Comparison of ENCODE assay signal across 38 cellular contexts in the genomic region with DNA sequence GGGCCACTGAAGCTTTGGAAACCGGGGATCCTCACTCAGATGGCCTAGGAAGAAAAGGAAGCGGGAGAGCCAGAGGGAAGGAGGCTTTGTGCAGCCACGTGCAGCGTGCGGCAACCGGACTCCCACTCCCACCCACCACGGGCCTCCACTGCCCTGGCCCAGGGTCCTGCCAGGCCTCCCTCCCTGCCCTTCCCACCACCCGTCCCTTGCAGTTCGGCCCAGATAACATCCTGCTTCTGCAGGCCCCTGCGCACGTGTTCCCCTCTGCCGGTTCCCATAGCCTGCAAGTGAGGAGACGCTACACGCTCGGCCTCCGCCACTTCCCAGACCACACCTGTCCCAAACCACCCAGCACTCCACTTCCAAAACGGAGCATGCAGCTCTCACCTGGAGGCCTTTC. TPM values are rescaled to one million over a fixed set of nuclear protein-coding genes. Genes with fewer than 3 reads are reported as not detected.
"Had no signal": no experiment of that assay in that cellular context is flagged by ENCODE, and none has a peak within 500 bp of the region (broad histone marks: within the 10 kb centered on the region; RNA-seq: fewer than 3 reads in every experiment).

No MANE protein-coding gene starts in this region.

- FAIRE-seq: bronchial epithelial cell, TTC549 had no signal

- H3K4me1 ChIP-seq: ascending aorta had no signal

- H3K4me1 Mint-ChIP-seq: activated CD4-positive, alpha-beta memory T cell treated with anti-CD3 and anti-CD28 coated beads, Interleukin-2, amount 10 ng/mL, durations not matched to agents 7 days and 5 days; activated CD4-positive, alpha-beta T cell treated with anti-CD3 and anti-CD28 coated beads for 36 hours; activated CD4-positive, alpha-beta T cell treated with anti-CD3 and anti-CD28 coated beads, Interleukin-2, amount 10 ng/mL, durations not matched to agents 7 days and 5 days; activated CD8-positive, alpha-beta memory T cell treated with anti-CD3 and anti-CD28 coated beads, Interleukin-2, amount 10 ng/mL, durations not matched to agents 7 days and 5 days; activated naive CD4-positive, alpha-beta T cell treated with anti-CD3 and anti-CD28 coated beads, Interleukin-2, amount 10 ng/mL, durations not matched to agents 7 days and 5 days; activated naive CD4-positive, alpha-beta T cell treated with anti-CD3 and anti-CD28 coated beads, Interleukin-2, amount 50 U/mL, for 24 hours; activated naive CD8-positive, alpha-beta T cell treated with anti-CD3 and anti-CD28 coated beads, Interleukin-2, amount 10 ng/mL, durations not matched to agents 7 days and 5 days; activated naive CD8-positive, alpha-beta T cell treated with anti-CD3 and anti-CD28 coated beads, Interleukin-2, amount 50 U/mL, for 24 hours had no signal

- ATAC-seq: activated CD4-positive, alpha-beta T cell treated with anti-CD3 and anti-CD28 coated beads for 36 hours; activated CD8-positive, alpha-beta memory T cell treated with anti-CD3 and anti-CD28 coated beads, Interleukin-2, amount 10 ng/mL, durations not matched to agents 7 days and 5 days; activated CD8-positive, alpha-beta T cell treated with anti-CD3 and anti-CD28 coated beads, Interleukin-2, amount 10 ng/mL, durations not matched to agents 7 days and 5 days; activated naive CD8-positive, alpha-beta T cell treated with anti-CD3 and anti-CD28 coated beads, Interleukin-2, amount 50 U/mL, for 24 hours; T-cell had no signal

- H3K4me3 Mint-ChIP-seq: activated B cell treated with CpG ODN at 0.5 μM for 24 hours; activated CD4-positive, alpha-beta memory T cell treated with anti-CD3 and anti-CD28 coated beads, Interleukin-2, amount 10 ng/mL, durations not matched to agents 7 days and 5 days; activated CD4-positive, alpha-beta T cell treated with anti-CD3 and anti-CD28 coated beads for 36 hours; activated CD4-positive, alpha-beta T cell treated with anti-CD3 and anti-CD28 coated beads, Interleukin-2, amount 10 ng/mL, durations not matched to agents 7 days and 5 days; activated CD8-positive, alpha-beta memory T cell treated with anti-CD3 and anti-CD28 coated beads, Interleukin-2, amount 10 ng/mL, durations not matched to agents 7 days and 5 days; activated CD8-positive, alpha-beta T cell treated with anti-CD3 and anti-CD28 coated beads, Interleukin-2, amount 10 ng/mL, durations not matched to agents 7 days and 5 days; activated naive CD4-positive, alpha-beta T cell treated with anti-CD3 and anti-CD28 coated beads, Interleukin-2, amount 10 ng/mL, durations not matched to agents 7 days and 5 days; activated naive CD4-positive, alpha-beta T cell treated with anti-CD3 and anti-CD28 coated beads, Interleukin-2, amount 50 U/mL, for 24 hours; activated naive CD8-positive, alpha-beta T cell; activated naive CD8-positive, alpha-beta T cell treated with anti-CD3 and anti-CD28 coated beads, Interleukin-2, amount 10 ng/mL, durations not matched to agents 7 days and 5 days; activated naive CD8-positive, alpha-beta T cell treated with anti-CD3 and anti-CD28 coated beads, Interleukin-2, amount 50 U/mL, for 24 hours; activated T-cell treated with anti-CD3 and anti-CD28 coated beads, Interleukin-2, amount 50 U/mL, for 24 hours; brain; central memory CD8-positive, alpha-beta T cell; T-cell; T-helper 2 cell treated with Interferon-gamma antibody and Interleukin-4, amounts not matched to agents 5 μg/mL and 100 μg/mL, for 36 hours had no signal

- H3K4me3 ChIP-seq: ascending aorta, cardiac muscle cell had no signal

- H3K36me3 ChIP-seq: cardiac muscle cell had no signal

- H3K27ac Mint-ChIP-seq: activated B cell treated with CpG ODN at 0.5 μM for 24 hours; activated CD4-positive, alpha-beta memory T cell treated with anti-CD3 and anti-CD28 coated beads, Interleukin-2, amount 10 ng/mL, durations not matched to agents 7 days and 5 days; activated CD4-positive, alpha-beta T cell treated with anti-CD3 and anti-CD28 coated beads for 36 hours; activated CD4-positive, alpha-beta T cell treated with anti-CD3 and anti-CD28 coated beads, Interleukin-2, amount 10 ng/mL, durations not matched to agents 7 days and 5 days; activated CD8-positive, alpha-beta memory T cell treated with anti-CD3 and anti-CD28 coated beads, Interleukin-2, amount 10 ng/mL, durations not matched to agents 7 days and 5 days; activated CD8-positive, alpha-beta T cell treated with anti-CD3 and anti-CD28 coated beads, Interleukin-2, amount 10 ng/mL, durations not matched to agents 7 days and 5 days; activated naive CD4-positive, alpha-beta T cell treated with anti-CD3 and anti-CD28 coated beads, Interleukin-2, amount 10 ng/mL, durations not matched to agents 7 days and 5 days; activated naive CD4-positive, alpha-beta T cell treated with anti-CD3 and anti-CD28 coated beads, Interleukin-2, amount 50 U/mL, for 24 hours; activated naive CD8-positive, alpha-beta T cell; activated naive CD8-positive, alpha-beta T cell treated with anti-CD3 and anti-CD28 coated beads, Interleukin-2, amount 10 ng/mL, durations not matched to agents 7 days and 5 days; activated naive CD8-positive, alpha-beta T cell treated with anti-CD3 and anti-CD28 coated beads, Interleukin-2, amount 50 U/mL, for 24 hours; activated T-cell treated with anti-CD3 and anti-CD28 coated beads, Interleukin-2, amount 50 U/mL, for 24 hours; activated T-helper 2 cell treated with anti-CD3 and anti-CD28 coated beads, Interferon-gamma antibody, Interleukin-2, Interleukin-4, amounts not matched to agents 10 μg/mL and 5 μg/mL and 100 μg/mL, durations not matched to agents 14 hours and 24 hours and 36 hours; brain; T-cell; T-helper 2 cell treated with Interferon-gamma antibody and Interleukin-4, amounts not matched to agents 5 μg/mL and 100 μg/mL, for 36 hours had no signal

- H3K27ac ChIP-seq: ascending aorta, cardiac muscle cell had no signal

- H3K9me3 ChIP-seq: ascending aorta had no signal

- DNase-seq: activated B cell treated with CpG ODN at 0.5 μM for 24 hours; activated CD4-positive, alpha-beta memory T cell treated with anti-CD3 and anti-CD28 coated beads, Interleukin-2, amount 10 ng/mL, durations not matched to agents 7 days and 5 days; activated CD4-positive, alpha-beta T cell treated with anti-CD3 and anti-CD28 coated beads for 1 hour; activated CD4-positive, alpha-beta T cell treated with anti-CD3 and anti-CD28 coated beads for 36 hours; activated CD4-positive, alpha-beta T cell treated with anti-CD3 and anti-CD28 coated beads for 48 hours; activated CD4-positive, alpha-beta T cell treated with anti-CD3 and anti-CD28 coated beads, Interleukin-2, amount 10 ng/mL, durations not matched to agents 7 days and 5 days; activated CD4-positive, alpha-beta T cell treated with anti-CD3 and anti-CD28 coated beads, Interleukin-2, amount 50 U/mL, for 48 hours; activated CD8-positive, alpha-beta memory T cell treated with anti-CD3 and anti-CD28 coated beads for 24 hours; activated CD8-positive, alpha-beta memory T cell treated with anti-CD3 and anti-CD28 coated beads, Interleukin-2, amount 10 ng/mL, durations not matched to agents 7 days and 5 days; activated CD8-positive, alpha-beta memory T cell treated with anti-CD3 and anti-CD28 coated beads, Interleukin-2, amount 50 U/mL, for 48 hours; activated CD8-positive, alpha-beta T cell treated with anti-CD3 and anti-CD28 coated beads, Interleukin-2, amount 10 ng/mL, durations not matched to agents 7 days and 5 days; activated effector memory CD4-positive, alpha-beta T cell treated with Interleukin-2 at 50 U/mL for 16 hours; activated gamma-delta T cell; activated naive CD4-positive, alpha-beta T cell treated with anti-CD3 and anti-CD28 coated beads, Interleukin-2, amount 10 ng/mL, durations not matched to agents 7 days and 5 days; activated naive CD4-positive, alpha-beta T cell treated with Interleukin-2 at 50 U/mL for 16 hours; activated naive CD8-positive, alpha-beta T cell treated with anti-CD3 and anti-CD28 coated beads, Interleukin-2, amount 10 ng/mL, durations not matched to agents 7 days and 5 days; activated naive CD8-positive, alpha-beta T cell treated with anti-CD3 and anti-CD28 coated beads, Interleukin-2, amount 50 U/mL, for 24 hours; activated T-cell treated with anti-CD3 and anti-CD28 coated beads, Interleukin-2, amount 50 U/mL, for 24 hours; activated T-cell treated with anti-CD3 and anti-CD28 coated beads, Interleukin-2, amount 50 U/mL, for 48 hours; amygdala; anterior cingulate cortex; caudate nucleus; cerebellar nuclear complex; T-cell; T-helper 2 cell; T-helper 9 cell had no signal

RNA-seq across cellular contexts. Expression of a gene that starts 4.3 kb away (rescaled TPM):
- total RNA-seq: activated B cell treated with CpG ODN at 0.5 μM for 24 hours; activated CD4-positive, alpha-beta T cell treated with anti-CD3 and anti-CD28 coated beads for 36 hours; activated CD4-positive, alpha-beta T cell treated with anti-CD3 and anti-CD28 coated beads, Interleukin-2, amount 10 ng/mL, durations not matched to agents 7 days and 5 days; activated CD8-positive, alpha-beta memory T cell treated with anti-CD3 and anti-CD28 coated beads, Interleukin-2, amount 10 ng/mL, durations not matched to agents 7 days and 5 days; activated naive CD8-positive, alpha-beta T cell treated with anti-CD3 and anti-CD28 coated beads, Interleukin-2, amount 10 ng/mL, durations not matched to agents 7 days and 5 days; activated T-helper 2 cell treated with anti-CD3 and anti-CD28 coated beads, Interferon-gamma antibody, Interleukin-2, Interleukin-4, amounts not matched to agents 10 μg/mL and 5 μg/mL and 100 μg/mL, durations not matched to agents 14 hours and 24 hours and 36 hours; ascending aorta; bronchial epithelial cell; cardiac muscle cell; chondrocyte; T-helper 1 cell treated with Interleukin-12 subunit alpha and Interleukin-12 subunit beta and Interleukin-4 antibody, amounts not matched to agents 30 ng/mL and 1 ng/mL, for 36 hours had no signal
- polyA plus RNA-seq: cardiac muscle cell had no signal
